8 cellular contexts compared by ENCODE assay signal in genomic region chr16:29594269-29594925, GRCh38.
A peak's percentile ranks its signal among the peaks of the same experiment; 100 is the strongest.
DNase-seq lines count a peak whose midpoint lies in the region; ATAC-seq and TF ChIP-seq lines count a peak whose summit lies in the region.
"Not testable (repeated sequence)": the region's sequence is repeated elsewhere in the genome, so short reads cannot be mapped to it uniquely, and the experiment has no call there.

No MANE protein-coding gene starts in this region.

- POLR2A ChIA-PET in activated CD8-positive, alpha-beta T cell treated with anti-CD3 and anti-CD28 coated beads, Interleukin-2, amount 10 ng/mL, durations not matched to agents 7 days and 5 days (lab: Charles Lee) = interaction anchor here (1.5 kb wide), 1 partner anchor 92 kb away, joined by 4 read pairs; no protein-coding TSS in a partner anchor

- not testable (repeated sequence) for H3K27me3 ChIP-seq in BLaER1 treated with 17β-estradiol and CSF1 and Interleukin-3, amounts not matched to agents 10 nM and 100 nM; right lobe of liver

- not testable (repeated sequence) for H3K9me3 ChIP-seq in BLaER1 treated with 17β-estradiol and CSF1 and Interleukin-3, amounts not matched to agents 10 nM and 100 nM (replicated peaks in 1 of 11); right lobe of liver

- TF ChIP-seq POLR2A in right lobe of liver (IDR thresholded peaks at IDR 0.05) = not testable (repeated sequence)

- H3K27ac Mint-ChIP-seq in activated CD8-positive, alpha-beta T cell treated with anti-CD3 and anti-CD28 coated beads, Interleukin-2, amount 10 ng/mL, durations not matched to agents 7 days and 5 days = peak overlapping the region; percentile 90
- H3K27ac Mint-ChIP-seq in effector memory CD8-positive, alpha-beta T cell = peak overlapping the region; percentile 75 to 86

- CTCF ChIA-PET in activated CD8-positive, alpha-beta T cell treated with anti-CD3 and anti-CD28 coated beads, Interleukin-2, amount 10 ng/mL, durations not matched to agents 7 days and 5 days (lab: Charles Lee) = interaction anchor here (0.6 kb wide), 1 partner anchor 73 kb away, joined by 3 read pairs; no protein-coding TSS in a partner anchor

- ATAC-seq in GM19468 (IDR thresholded peaks at IDR 0.05; ENCODE audit: extremely low read depth, unreplicated experiment) = peak; percentile 47
- ATAC-seq in HG03159 (IDR thresholded peaks at IDR 0.05; ENCODE audit: unreplicated experiment) = peak; percentile 46
- ATAC-seq in activated CD8-positive, alpha-beta T cell treated with anti-CD3 and anti-CD28 coated beads, Interleukin-2, amount 10 ng/mL, durations not matched to agents 7 days and 5 days = peak; percentile 81
- peak; percentile 56 for ATAC-seq in effector memory CD8-positive, alpha-beta T cell (replicated peaks)
- peak; percentile 61 to 88 (median 75) for ATAC-seq in right lobe of liver

- peaks cover 32% of the 10 kb centered on the region for H3K4me1 Mint-ChIP-seq in activated CD8-positive, alpha-beta T cell treated with anti-CD3 and anti-CD28 coated beads, Interleukin-2, amount 10 ng/mL, durations not matched to agents 7 days and 5 days (ENCODE audit: low read depth)
- H3K4me1 Mint-ChIP-seq in effector memory CD8-positive, alpha-beta T cell (ENCODE audit: low read depth in 2 of 2) = peaks cover 20% of the 10 kb centered on the region in 2 donors

- H3K27ac ChIP-seq in BLaER1 treated with 17β-estradiol and CSF1 and Interleukin-3, amounts not matched to agents 10 nM and 100 nM = peak overlapping the region; percentile 86 to 97 (median 92)
- peak overlapping the region; percentile 51 to 82 (median 74) for H3K27ac ChIP-seq in right lobe of liver

- peaks cover 10 to 81% (median 58%) of the 10 kb centered on the region in 11 experiments for H4K20me1 ChIP-seq in BLaER1 treated with 17β-estradiol and CSF1 and Interleukin-3, amounts not matched to agents 10 nM and 100 nM

- H3K4me3 ChIP-seq in BLaER1 treated with 17β-estradiol and CSF1 and Interleukin-3, amounts not matched to agents 10 nM and 100 nM = peak overlapping the region; percentile 64 to 87 (median 76)
- H3K4me3 ChIP-seq in right lobe of liver = peak overlapping the region; percentile 49 to 69 (median 68)

- 0% methylated on average over 5 of the region's 38 CpGs for WGBS in right lobe of liver (ENCODE audit: insufficient coverage, low coverage, low lambda C conversion rate, missing lambda C conversion rate)

- H3K9me3 Mint-ChIP-seq in activated CD8-positive, alpha-beta T cell treated with anti-CD3 and anti-CD28 coated beads, Interleukin-2, amount 10 ng/mL, durations not matched to agents 7 days and 5 days (ENCODE audit: insufficient read depth); effector memory CD8-positive, alpha-beta T cell: not testable (repeated sequence)

- DNase-seq in NCI-H82 (lab: John Stamatoyannopoulos, UW) (peak; percentile 29), right lobe of liver (peak in 2 of 3 donors; percentile 61 to 84)
- DNase-seq in activated CD8-positive, alpha-beta T cell treated with anti-CD3 and anti-CD28 coated beads, Interleukin-2, amount 10 ng/mL, durations not matched to agents 7 days and 5 days = peak; percentile 73
- not testable (repeated sequence) for DNase-seq in effector memory CD8-positive, alpha-beta T cell
- DNase-seq in stimulated activated CD4-positive, alpha-beta T cell treated with anti-CD3 and anti-CD28 coated beads, Interleukin-15, amount 100 ng/mL, for 24 hours = peak; percentile 67

- peaks cover 31 to 56% (median 45%) of the 10 kb centered on the region in 10 experiments for H3K4me1 ChIP-seq in BLaER1 treated with 17β-estradiol and CSF1 and Interleukin-3, amounts not matched to agents 10 nM and 100 nM
- not testable (repeated sequence) for H3K4me1 ChIP-seq in right lobe of liver

- peak overlapping the region in 8 of 11 experiments; percentile 59 to 86 (median 76); a peak in 17 of 22 replicates for H3K4me2 ChIP-seq in BLaER1 treated with 17β-estradiol and CSF1 and Interleukin-3, amounts not matched to agents 10 nM and 100 nM

- H3K36me3 Mint-ChIP-seq in activated CD8-positive, alpha-beta T cell treated with anti-CD3 and anti-CD28 coated beads, Interleukin-2, amount 10 ng/mL, durations not matched to agents 7 days and 5 days (ENCODE audit: low read depth) = peaks cover 17% of the 10 kb centered on the region
- H3K36me3 Mint-ChIP-seq in effector memory CD8-positive, alpha-beta T cell (ENCODE audit: insufficient read depth) = peaks cover 46% of the 10 kb centered on the region

- H3K4me3 Mint-ChIP-seq in activated CD8-positive, alpha-beta T cell treated with anti-CD3 and anti-CD28 coated beads, Interleukin-2, amount 10 ng/mL, durations not matched to agents 7 days and 5 days = peak overlapping the region; percentile 79
- peak overlapping the region; percentile 84 to 87 for H3K4me3 Mint-ChIP-seq in effector memory CD8-positive, alpha-beta T cell

- H3K9ac ChIP-seq in BLaER1 treated with 17β-estradiol and CSF1 and Interleukin-3, amounts not matched to agents 10 nM and 100 nM = peak overlapping the region; percentile 84 to 96 (median 93)

- not testable (repeated sequence) for H3K27me3 Mint-ChIP-seq in activated CD8-positive, alpha-beta T cell treated with anti-CD3 and anti-CD28 coated beads, Interleukin-2, amount 10 ng/mL, durations not matched to agents 7 days and 5 days (ENCODE audit: low read depth); effector memory CD8-positive, alpha-beta T cell

- not testable (repeated sequence) for H3K36me3 ChIP-seq in BLaER1 treated with 17β-estradiol and CSF1 and Interleukin-3, amounts not matched to agents 10 nM and 100 nM; right lobe of liver

- TF ChIP-seq CTCF in right lobe of liver (IDR thresholded peaks at IDR 0.05) = not testable (repeated sequence)

- intact Hi-C loops in right lobe of liver (cut with DNase I) = not testable (repeated sequence)
